Comparison of ENCODE assay signal across 22 cellular contexts in genomic region chr14:81555051-81555450, GRCh38.
"Had no signal": no experiment of that assay in that cellular context is flagged by ENCODE, and none has a peak within 500 bp of the region (broad histone marks: within the 10 kb centered on the region; RNA-seq: fewer than 3 reads in every experiment).

No MANE protein-coding gene starts in this region.

- H3K36me3 ChIP-seq: heart left ventricle, right lobe of liver, suprapubic skin, tibial artery, upper lobe of left lung, uterus had no signal

- H3K4me1 ChIP-seq: heart left ventricle, psoas muscle, right lobe of liver, tibial artery, upper lobe of left lung, uterus had no signal

- H3K27me3 ChIP-seq: heart left ventricle, right lobe of liver, suprapubic skin, tibial artery, upper lobe of left lung, uterus had no signal

- H3K27ac ChIP-seq: heart left ventricle, psoas muscle, right lobe of liver, suprapubic skin, tibial artery, upper lobe of left lung, uterus had no signal

- H3K4me3 ChIP-seq: heart left ventricle, psoas muscle, right lobe of liver, suprapubic skin, tibial artery, upper lobe of left lung, uterus had no signal

- DNase-seq: effector memory CD4-positive, alpha-beta T cell; heart left ventricle; hippocampal formation; kidney glomerular epithelial cell; mesendoderm; naive thymus-derived CD4-positive, alpha-beta T cell; nephron progenitor cell; psoas muscle; retina; right lobe of liver; stimulated activated CD4-positive, alpha-beta T cell treated with anti-CD3 and anti-CD28 coated beads, Interleukin-4, amount 100 ng/mL, for 1 hour; stimulated activated CD8-positive, alpha-beta memory T cell treated with anti-CD3 and anti-CD28 coated beads, Interleukin-4, amount 100 ng/mL, for 48 hours; stimulated activated naive CD8-positive, alpha-beta T cell treated with anti-CD3 and anti-CD28 coated beads, Interleukin-15, Interleukin-2, amounts not matched to agents 100 U/mL and 50 U/mL, for 24 hours; tibial artery; upper lobe of left lung; uterus had no signal

- ATAC-seq: esophagus mucosa; heart left ventricle; naive thymus-derived CD4-positive, alpha-beta T cell; psoas muscle; right lobe of liver; stimulated activated effector memory CD8-positive, alpha-beta T cell treated with anti-CD3 and anti-CD28 coated beads, Interleukin-12 subunit alpha, Interleukin-12 subunit beta, amount 100 ng/mL, for 72 hours; stimulated activated naive CD8-positive, alpha-beta T cell treated with anti-CD3 and anti-CD28 coated beads, Interleukin-15, Interleukin-2, amounts not matched to agents 100 U/mL and 50 U/mL, for 24 hours had no signal

- FAIRE-seq: endometrium, frontal cortex, islet of Langerhans had no signal

- H3K9me3 ChIP-seq: psoas muscle, right lobe of liver, suprapubic skin, tibial artery, uterus had no signal
